ENCODE assay signal across 25 cellular contexts in genomic region chr11:114928260-114928870, GRCh38.
DNase-seq lines count a peak whose midpoint lies in the region; ATAC-seq and TF ChIP-seq lines count a peak whose summit lies in the region.
"Had no signal": no experiment of that assay in that cellular context is flagged by ENCODE, and none has a peak within 500 bp of the region (broad histone marks: within the 10 kb centered on the region; RNA-seq: fewer than 3 reads in every experiment).

No MANE protein-coding gene starts in this region.

- no peak overlapping the region for H3K4me3 Mint-ChIP-seq in immature natural killer cell
- H3K4me3 Mint-ChIP-seq: B cell; CD8-positive, alpha-beta T cell; IgD-negative memory B cell had no signal

- TF ChIP-seq POLR2A in erythroblast (IDR thresholded peaks at IDR 0.05; ENCODE audit: low read length), result no peak

- H3K36me3 Mint-ChIP-seq in immature natural killer cell, result no peaks in the 10 kb centered on the region
- H3K36me3 Mint-ChIP-seq: CD8-positive, alpha-beta T cell; IgD-negative memory B cell had no signal

- H3K4me1 Mint-ChIP-seq in immature natural killer cell, result no peaks in the 10 kb centered on the region
- H3K4me1 Mint-ChIP-seq: B cell, IgD-negative memory B cell had no signal

- H3K27me3 Mint-ChIP-seq in immature natural killer cell (ENCODE audit: low read depth in 3 of 3), result peaks cover 0 to 4% (median 2%) of the 10 kb centered on the region in 3 donors
- H3K27me3 Mint-ChIP-seq: B cell had no signal

- in situ Hi-C loops in G401 (cut with HindIII; ENCODE audit: low sequenced_read_pairs), result no loop called here

- no peak for ATAC-seq in GM21515 (IDR thresholded peaks at IDR 0.05; ENCODE audit: unreplicated experiment)
- ATAC-seq: A549; CD8-positive, alpha-beta T cell; GM12878; HCT116; Panc1 had no signal

- H3K27ac Mint-ChIP-seq in immature natural killer cell, result no peak overlapping the region
- H3K27ac Mint-ChIP-seq: B cell; CD8-positive, alpha-beta T cell; IgD-negative memory B cell had no signal

- peaks cover 0 to 7% (median 0%) of the 10 kb centered on the region in 6 donors for H3K9me3 Mint-ChIP-seq in immature natural killer cell
- H3K9me3 Mint-ChIP-seq: CD8-positive, alpha-beta T cell had no signal

- DNase-seq in G401 (ENCODE audit: low spot score) (peak; percentile 99), NCI-H524 treated with DMSO at 0.1 percent for 48 hours (lab: John Stamatoyannopoulos, UW) (peak; percentile 29), cerebellum (ENCODE audit: low spot score) (peak; percentile 78), retina (peak; percentile 71), islet precursor cell (no peak), erythroblast (lab: John Stamatoyannopoulos, UW) (no peak), immature natural killer cell (no peak)
- DNase-seq: Caco-2; CD8-positive, alpha-beta T cell; DMS53; GDM1; NCI-H1048; NCI-H1417 treated with DMSO at 0.1 percent for 48 hours; NCI-H187 treated with DMSO at 0.1 percent for 48 hours; NCI-H446; NCI-H526; SHP77 treated with DMSO at 0.1 percent for 48 hours; T-helper 1 cell had no signal

Comparison
In these comparisons a context has a peak if more than half of its experiments do, and no peak if none do; other contexts are left out.
1. DNase-seq: peak in G401 (single experiment), NCI-H524 treated with DMSO at 0.1 percent for 48 hours (single experiment), cerebellum (single experiment) and retina (single experiment); none in islet precursor cell (single experiment), erythroblast (0 of 2) and immature natural killer cell (0 of 3).